1 cellular context compared by ENCODE assay signal in the genomic region with DNA sequence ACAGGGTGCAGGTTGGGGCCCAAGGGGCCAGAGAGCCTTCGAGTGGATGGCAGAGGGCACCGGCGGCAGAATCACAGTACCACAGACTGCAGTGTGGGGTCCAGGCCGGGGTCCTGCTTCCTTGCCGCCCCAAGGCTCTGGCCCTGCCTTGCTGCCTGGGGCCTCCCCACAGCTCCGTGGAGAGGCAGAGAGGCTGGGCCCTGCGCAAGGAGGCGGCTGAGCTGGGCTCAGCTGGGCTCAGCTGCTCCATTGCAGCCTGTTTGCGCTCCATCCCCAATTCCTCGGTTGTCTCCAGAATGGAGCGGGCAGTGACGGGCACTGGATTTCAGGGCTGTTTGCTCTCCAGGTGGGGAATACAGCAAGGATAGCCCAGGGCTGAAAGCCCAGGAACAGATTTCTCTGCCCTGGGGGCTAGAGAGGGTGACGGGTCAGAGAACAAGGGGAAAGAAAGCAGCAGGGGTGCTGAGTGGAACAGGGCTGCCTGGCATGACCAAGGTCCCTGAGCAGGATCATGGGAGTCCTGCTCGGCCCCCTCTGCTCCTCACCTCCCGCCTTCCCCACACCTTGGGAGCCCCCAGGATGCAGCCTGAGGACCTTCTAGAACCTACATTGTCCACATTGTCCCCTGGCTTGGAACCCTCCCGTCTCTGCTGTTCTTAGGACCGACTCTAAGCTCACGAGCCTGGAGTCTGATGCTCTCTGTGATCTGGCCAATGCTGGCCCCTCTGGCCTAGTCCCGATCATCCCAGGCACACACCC.
TF ChIP-seq lines count a peak whose summit lies in the region.

No MANE protein-coding gene starts in this region.

TF ChIP-seq in K562, 482 proteins besides CTCF, POLR2A, EP300 and RAD21:
- TF ChIP-seq NRF1 (conservative IDR thresholded peaks at IDR 0.05 in 1 of 2, IDR thresholded peaks at IDR 0.05 in 1 of 2) (peak in 1 of 2 experiments; percentile 41; a peak in 1 of 4 replicates), ZC3H11A (IDR thresholded peaks at IDR 0.05; ENCODE audit: low read depth, low read length) (no peak), MAZ (CRISPR knock-in tag; conservative IDR thresholded peaks at IDR 0.05 in 1 of 2, IDR thresholded peaks at IDR 0.05 in 1 of 2) (no peak)
